Comparison of ENCODE assay signal across 15 cellular contexts in the genomic region with DNA sequence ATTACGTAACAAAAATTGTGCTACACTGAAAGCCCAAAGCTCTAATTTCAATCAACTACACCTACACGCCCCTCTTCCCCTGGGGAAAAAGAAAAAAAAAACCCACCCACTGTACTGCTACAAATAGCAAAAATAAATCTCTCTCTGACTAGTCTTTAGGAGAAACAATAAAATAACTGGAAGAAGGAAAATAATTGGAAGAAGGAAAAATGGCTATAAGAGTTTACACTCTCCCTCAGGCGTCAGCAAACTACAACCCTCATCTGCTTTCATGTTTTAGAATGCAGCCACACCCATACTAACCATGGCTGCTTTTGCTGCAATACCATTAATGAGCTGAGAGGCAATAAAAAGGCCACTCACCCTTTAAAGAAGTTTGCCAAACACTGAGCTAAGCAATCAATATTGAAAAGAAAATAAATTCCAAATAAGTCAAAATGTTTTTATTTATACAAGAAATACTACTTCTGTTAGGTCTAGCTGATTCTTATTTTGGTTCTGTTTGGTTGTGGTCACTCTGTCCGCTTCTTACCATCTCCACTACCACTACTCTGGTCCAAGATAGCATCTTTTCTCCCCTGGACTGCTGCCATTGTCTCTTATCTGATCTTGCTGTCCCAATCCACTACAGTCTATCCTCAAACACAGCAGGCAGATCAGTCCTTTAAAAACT. TPM values are rescaled to one million over a fixed set of nuclear protein-coding genes. Genes with fewer than 3 reads are reported as not detected.
A peak's percentile ranks its signal among the peaks of the same experiment; 100 is the strongest.
DNase-seq lines count a peak whose midpoint lies in the region; ATAC-seq and TF ChIP-seq lines count a peak whose summit lies in the region.
"Had no signal": no experiment of that assay in that cellular context is flagged by ENCODE, and none has a peak within 500 bp of the region (broad histone marks: within the 10 kb centered on the region; RNA-seq: fewer than 3 reads in every experiment).

No MANE protein-coding gene starts in this region.

- CTCF ChIA-PET in RWPE1 (lab: Yijun Ruan, JAX) = no interaction called here

- peaks cover 9% of the 10 kb centered on the region for H3K4me1 ChIP-seq in foreskin keratinocyte

- H3K27me3 Mint-ChIP-seq in natural killer cell (ENCODE audit: low read depth in 2 of 2) = peaks cover 0 to under 1% of the 10 kb centered on the region in 2 donors
- no peaks in the 10 kb centered on the region for H3K27me3 Mint-ChIP-seq in natural killer cell treated with Interleukin-12 subunit alpha and Interleukin-12 subunit beta and Interleukin-15 and Interleukin-18, amount 100 ng/mL, for 72 hours
- H3K27me3 Mint-ChIP-seq: activated naive CD8-positive, alpha-beta T cell treated with anti-CD3 and anti-CD28 coated beads, Interleukin-2, amount 50 U/mL, for 24 hours; progenitor cell of endocrine pancreas had no signal

- peaks cover 10% of the 10 kb centered on the region for H3K36me3 Mint-ChIP-seq in natural killer cell
- H3K36me3 Mint-ChIP-seq in natural killer cell treated with Interleukin-12 subunit alpha and Interleukin-12 subunit beta and Interleukin-15 and Interleukin-18, amount 100 ng/mL, for 72 hours = peaks cover 20% of the 10 kb centered on the region

- peaks cover 5 to 6% of the 10 kb centered on the region in 2 donors for H3K9me3 Mint-ChIP-seq in natural killer cell
- H3K9me3 Mint-ChIP-seq in natural killer cell treated with Interleukin-12 subunit alpha and Interleukin-12 subunit beta and Interleukin-15 and Interleukin-18, amount 100 ng/mL, for 72 hours = peaks cover 8% of the 10 kb centered on the region

- ATAC-seq in natural killer cell = no peak
- ATAC-seq in natural killer cell treated with Interleukin-12 subunit alpha and Interleukin-12 subunit beta and Interleukin-15 and Interleukin-18, amount 100 ng/mL, for 72 hours = no peak
- peak; percentile 24 for ATAC-seq in foreskin keratinocyte
- ATAC-seq in GM18858 (IDR thresholded peaks at IDR 0.05; ENCODE audit: unreplicated experiment) = no peak
- ATAC-seq in HG03025 (IDR thresholded peaks at IDR 0.05; ENCODE audit: low FRiP score, unreplicated experiment) = no peak
- ATAC-seq in GM19328 (IDR thresholded peaks at IDR 0.05; ENCODE audit: unreplicated experiment) = no peak
- ATAC-seq: activated naive CD8-positive, alpha-beta T cell treated with anti-CD3 and anti-CD28 coated beads, Interleukin-2, amount 50 U/mL, for 24 hours; Right ventricle myocardium inferior had no signal

- no peak overlapping the region for H3K4me3 Mint-ChIP-seq in natural killer cell
- H3K4me3 Mint-ChIP-seq in natural killer cell treated with Interleukin-12 subunit alpha and Interleukin-12 subunit beta and Interleukin-15 and Interleukin-18, amount 100 ng/mL, for 72 hours = no peak overlapping the region
- H3K4me3 Mint-ChIP-seq: activated naive CD8-positive, alpha-beta T cell treated with anti-CD3 and anti-CD28 coated beads, Interleukin-2, amount 50 U/mL, for 24 hours had no signal

- TF ChIP-seq CTCF in natural killer cell (IDR thresholded peaks at IDR 0.05) (no peak), RWPE1 (conservative IDR thresholded peaks at IDR 0.05; ENCODE audit: low read depth) (no peak), foreskin keratinocyte (conservative IDR thresholded peaks at IDR 0.05) (no peak)

- peak overlapping the region; percentile 27 to 50 for H3K27ac Mint-ChIP-seq in natural killer cell
- H3K27ac Mint-ChIP-seq in natural killer cell treated with Interleukin-12 subunit alpha and Interleukin-12 subunit beta and Interleukin-15 and Interleukin-18, amount 100 ng/mL, for 72 hours = peak overlapping the region in 1 of 2 donors; percentile 5
- H3K27ac Mint-ChIP-seq: activated naive CD8-positive, alpha-beta T cell treated with anti-CD3 and anti-CD28 coated beads, Interleukin-2, amount 50 U/mL, for 24 hours; progenitor cell of endocrine pancreas had no signal

- no peak overlapping the region for H3K27ac ChIP-seq in RWPE1
- no peak overlapping the region for H3K27ac ChIP-seq in foreskin keratinocyte
- H3K27ac ChIP-seq: transverse colon, WERI-Rb-1 had no signal

- H3K4me1 Mint-ChIP-seq in natural killer cell = peaks cover 66 to 79% of the 10 kb centered on the region in 2 donors
- peaks cover 37 to 54% of the 10 kb centered on the region in 2 donors for H3K4me1 Mint-ChIP-seq in natural killer cell treated with Interleukin-12 subunit alpha and Interleukin-12 subunit beta and Interleukin-15 and Interleukin-18, amount 100 ng/mL, for 72 hours (ENCODE audit: low read depth in 2 of 2)

- intact Hi-C loops in natural killer cell (cut with micrococcal nuclease) = no loop called here

- DNase-seq in natural killer cell (no peak), RWPE1 (ENCODE audit: low spot score) (peak; percentile 12), foreskin keratinocyte (no peak)
- no peak for DNase-seq in natural killer cell treated with Interleukin-12 subunit alpha and Interleukin-12 subunit beta and Interleukin-15 and Interleukin-18, amount 100 ng/mL, for 72 hours (ENCODE audit: low spot score)
- no peak for DNase-seq in activated effector memory CD4-positive, alpha-beta T cell treated with anti-CD3 and anti-CD28 coated beads, Interleukin-2, amount 50 U/mL, for 16 hours
- DNase-seq: activated CD8-positive, alpha-beta memory T cell treated with anti-CD3 and anti-CD28 coated beads, Interleukin-2, amount 50 U/mL, for 4 hours; activated naive CD8-positive, alpha-beta T cell treated with anti-CD3 and anti-CD28 coated beads, Interleukin-2, amount 50 U/mL, for 24 hours; NCI-H1048; transverse colon; WERI-Rb-1 had no signal

- POLR2A ChIA-PET in RWPE1 (lab: Yijun Ruan, JAX; ENCODE audit: low non-redundant PET) = no interaction called here

- no peaks in the 10 kb centered on the region for H3K27me3 ChIP-seq in foreskin keratinocyte
- H3K27me3 ChIP-seq: transverse colon had no signal

RNA-seq across cellular contexts. Expression of a gene that starts 3.8 kb away (rescaled TPM):
- 10 to 100 TPM; 48.8 to 57.3 (median 53.3) TPM for total RNA-seq in natural killer cell
- 10 to 100 TPM; 25.9 to 34.2 TPM for total RNA-seq in natural killer cell treated with Interleukin-12 subunit alpha and Interleukin-12 subunit beta and Interleukin-15 and Interleukin-18, amount 100 ng/mL, for 72 hours
- 23.8 and 28.8 TPM in 2 replicates for total RNA-seq in foreskin keratinocyte
- 15.1 and 17.1 TPM in 2 replicates for polyA plus RNA-seq in foreskin keratinocyte
